Comparison of ENCODE assay signal across 21 cellular contexts in the genomic region with DNA sequence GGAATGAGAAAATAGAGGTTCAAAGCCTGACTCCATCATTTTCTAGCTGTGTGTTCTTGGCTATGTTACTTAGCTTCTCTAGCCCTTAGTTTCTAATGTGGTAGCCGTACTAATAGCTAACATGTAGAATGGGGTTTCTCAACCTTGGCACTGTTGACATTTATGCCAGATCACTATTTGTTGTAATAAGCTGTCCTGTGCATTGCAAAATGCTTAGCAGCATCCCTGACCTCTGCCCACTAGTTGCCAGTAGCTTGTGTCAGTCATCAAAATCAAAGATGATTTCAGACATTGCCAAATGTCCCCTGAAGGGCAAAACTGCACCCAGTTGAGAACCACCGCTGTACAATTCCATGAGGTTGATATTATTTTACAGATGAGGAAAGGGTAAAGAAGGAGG.
"Had no signal": no experiment of that assay in that cellular context is flagged by ENCODE, and none has a peak within 500 bp of the region (broad histone marks: within the 10 kb centered on the region; RNA-seq: fewer than 3 reads in every experiment).

No MANE protein-coding gene starts in this region.

- H3K27ac ChIP-seq: HL-60, SJSA1, SK-N-MC had no signal

- DNase-seq: KBM-7, MG63, NCI-H1092, NCI-H1105 treated with DMSO at 0.1 percent for 48 hours, NCI-H1436, NCI-H187, NCI-H2029, NCI-H2081 treated with DMSO at 0.1 percent for 48 hours, NCI-H2171, NCI-H226, NCI-H446, NCI-H510A, NCI-H524 treated with DMSO at 0.1 percent for 48 hours, NCI-H69, NCI-H774, Right ventricle myocardium superior, RPMI8226, SIG-M5 had no signal

- H3K4me3 ChIP-seq: MG63, SJSA1, SK-N-MC had no signal

- H3K36me3 ChIP-seq: MG63, SJSA1 had no signal

- H3K9me3 ChIP-seq: MG63, SJSA1 had no signal

- H3K4me1 ChIP-seq: SJSA1 had no signal

- H3K27me3 ChIP-seq: MG63, SJSA1 had no signal
